Comparison of ENCODE assay signal across 30 cellular contexts in genomic region chrX:54994668-54995452, GRCh38. TPM values are rescaled to one million over a fixed set of nuclear protein-coding genes. Genes with fewer than 3 reads are reported as not detected.
DNase-seq lines count a peak whose midpoint lies in the region; ATAC-seq and TF ChIP-seq lines count a peak whose summit lies in the region.
"Had no signal": no experiment of that assay in that cellular context is flagged by ENCODE, and none has a peak within 500 bp of the region (broad histone marks: within the 10 kb centered on the region; RNA-seq: fewer than 3 reads in every experiment).

No MANE protein-coding gene starts in this region.

- TF ChIP-seq RAD21 in liver (IDR thresholded peaks at IDR 0.05), result no peak

- no peak overlapping the region for H3K9ac ChIP-seq in OCI-LY3 (ENCODE audit: low read length)
- no peak overlapping the region for H3K9ac ChIP-seq in liver (ENCODE audit: low read depth in 1 of 2, low read length in 2 of 2)

- no peak for ATAC-seq in HG02759 (IDR thresholded peaks at IDR 0.05; ENCODE audit: unreplicated experiment)
- ATAC-seq: activated CD4-positive, alpha-beta T cell treated with anti-CD3 and anti-CD28 coated beads for 36 hours; activated naive CD8-positive, alpha-beta T cell treated with anti-CD3 and anti-CD28 coated beads, Interleukin-2, amount 50 U/mL, for 24 hours; left lung; T-helper 17 cell had no signal

- H3K9me3 ChIP-seq in OCI-LY3 (ENCODE audit: insufficient read depth, low read length), result no peaks in the 10 kb centered on the region
- no peaks in the 10 kb centered on the region for H3K9me3 ChIP-seq in liver (ENCODE audit: control insufficient read depth in 4 of 4, low read length in 3 of 4)
- no peaks in the 10 kb centered on the region for H3K9me3 ChIP-seq in testis
- H3K9me3 ChIP-seq: BE2C, left lung, prostate gland, stomach, tibial nerve had no signal

- H3K36me3 ChIP-seq in OCI-LY3 (replicated peaks; ENCODE audit: low read depth, low read length) (no peaks in the 10 kb centered on the region), liver (ENCODE audit: control insufficient read depth in 4 of 4, insufficient read depth in 3 of 4, low read depth in 1 of 4, low read length in 3 of 4) (no peaks in the 10 kb centered on the region), testis (ENCODE audit: low read depth, missing control alignments) (no peaks in the 10 kb centered on the region)
- H3K36me3 ChIP-seq: BE2C, left lung, prostate gland, stomach, tibial nerve had no signal

- peak overlapping the region; percentile 34 for H3K4me2 ChIP-seq in OCI-LY3 (ENCODE audit: low read length)

- H4K20me1 ChIP-seq in OCI-LY3 (ENCODE audit: insufficient read depth, low read length), result no peaks in the 10 kb centered on the region

- H3K27me3 ChIP-seq in OCI-LY3 (ENCODE audit: low read depth, low read length) (no peaks in the 10 kb centered on the region), liver (ENCODE audit: control insufficient read depth in 4 of 4, insufficient read depth in 4 of 4, low read length in 3 of 4) (no peaks in the 10 kb centered on the region), testis (no peaks in the 10 kb centered on the region)
- H3K27me3 ChIP-seq: BE2C, left lung, stomach had no signal

- no peaks in the 10 kb centered on the region for H3K79me2 ChIP-seq in OCI-LY3 (ENCODE audit: low read length)

- H2AFZ ChIP-seq in OCI-LY3 (ENCODE audit: low read depth, low read length), result no peak overlapping the region

- H3K4me3 ChIP-seq in OCI-LY3 (ENCODE audit: low read length) (no peak overlapping the region), liver (ENCODE audit: low read depth in 1 of 3, low read length in 3 of 3) (no peak overlapping the region), testis (no peak overlapping the region)
- H3K4me3 ChIP-seq: dorsolateral prefrontal cortex, left lung, prostate gland, stomach, tibial nerve had no signal

- H3K4me1 ChIP-seq in OCI-LY3 (ENCODE audit: low read length) (peaks cover 24% of the 10 kb centered on the region), liver (ENCODE audit: control insufficient read depth in 4 of 4, insufficient read depth in 4 of 4, low read length in 3 of 4) (peaks cover 0 to 22% (median 17%) of the 10 kb centered on the region in 4 donors), testis (no peaks in the 10 kb centered on the region)
- H3K4me1 ChIP-seq: BE2C, left lung, prostate gland, tibial nerve had no signal

- intact Hi-C loops in testis (cut with DNase I; ENCODE audit: low total_unique reads), result no loop called here

- TF ChIP-seq POLR2A in testis (IDR thresholded peaks at IDR 0.05), result no peak

- TF ChIP-seq CTCF in OCI-LY3 (IDR thresholded peaks at IDR 0.05; ENCODE audit: low read depth, low read length) (no peak), liver (IDR thresholded peaks at IDR 0.05; ENCODE audit: low read depth, low read length, missing input control) (no peak), testis (IDR thresholded peaks at IDR 0.05) (no peak)

- no peak overlapping the region for H3K27ac ChIP-seq in OCI-LY3 (ENCODE audit: low read length)
- peak overlapping the region; percentile 57 to 85 for H3K27ac ChIP-seq in liver (ENCODE audit: low read depth in 1 of 2, low read length in 2 of 2)
- no peak overlapping the region for H3K27ac ChIP-seq in testis
- H3K27ac ChIP-seq: dorsolateral prefrontal cortex, left lung, prostate gland, stomach, tibial nerve had no signal

- 42% methylated on average over 7 of the region's 7 CpGs for WGBS in liver
- WGBS in testis, 2 donors, result 87 to 96% methylated on average over 4 to 7 of the region's 7 CpGs

- peak; percentile 27 for DNase-seq in SKM-1 treated with dmso at 0.1 percent for 144 hours (lab: John Stamatoyannopoulos, UW; ENCODE audit: unreplicated experiment)
- no peak for DNase-seq in SKM-1 (lab: John Stamatoyannopoulos, UW; ENCODE audit: unreplicated experiment)
- no peak for DNase-seq in iPS-NIHi11 (ENCODE audit: low spot score)
- DNase-seq in NCI-H2107 (lab: John Stamatoyannopoulos, UW), result no peak
- DNase-seq in testis, result no peak
- DNase-seq: activated CD4-positive, alpha-beta T cell treated with anti-CD3 and anti-CD28 coated beads for 36 hours; activated gamma-delta T cell treated with Interleukin-2 at 50 U/mL for 16 hours; activated naive CD8-positive, alpha-beta T cell treated with anti-CD3 and anti-CD28 coated beads, Interleukin-2, amount 50 U/mL, for 24 hours; activated T-cell treated with anti-CD3 and anti-CD28 coated beads, Interleukin-2, amount 50 U/mL, for 1 hour; BE2C; DMS153; dorsolateral prefrontal cortex; hypothalamus; left lung; naive B cell; NCI-H1417 treated with DMSO at 0.1 percent for 48 hours; NCI-H510A treated with DMSO at 0.1 percent for 48 hours; stomach; T-helper 17 cell had no signal

TF ChIP-seq in liver, 16 proteins besides CTCF, POLR2A, EP300 and RAD21:
- TF ChIP-seq MAX (IDR thresholded peaks at IDR 0.05) (peak; percentile 59), SP1 (IDR thresholded peaks at IDR 0.05) (peak; percentile 90), ATF3 (IDR thresholded peaks at IDR 0.05) (peak; percentile 96), HNF4G (IDR thresholded peaks at IDR 0.05) (peak; percentile 50), GABPA (IDR thresholded peaks at IDR 0.05 in 1 of 2, conservative IDR thresholded peaks at IDR 0.05 in 1 of 2) (no peak), RXRA (IDR thresholded peaks at IDR 0.05) (peak; percentile 97 to 98), TAF1 (conservative IDR thresholded peaks at IDR 0.05) (no peak), FOXA1 (IDR thresholded peaks at IDR 0.05) (no peak), NR2F2 (IDR thresholded peaks at IDR 0.05) (no peak), YY1 (IDR thresholded peaks at IDR 0.05) (peak; percentile 81), JUND (IDR thresholded peaks at IDR 0.05) (peak; percentile 98), HNF4A (conservative IDR thresholded peaks at IDR 0.05) (peak; percentile 86 to 90), EGR1 (IDR thresholded peaks at IDR 0.05; ENCODE audit: low read depth in 2 of 2) (peak in 1 of 2 donors; percentile 33), ZBTB33 (IDR thresholded peaks at IDR 0.05) (peak; percentile 25), REST (IDR thresholded peaks at IDR 0.05) (no peak), FOXA2 (IDR thresholded peaks at IDR 0.05) (no peak)

RNA-seq across cellular contexts. Expression of gene PFKFB1, which starts 0.9 kb away (rescaled TPM):
- total RNA-seq in liver (10 to 100 TPM in 1 of 2 donors, 1 to 10 TPM in 1; 2.9 to 19.2 TPM), testis (1 to 10 TPM; 1.4 to 1.5 TPM)
- polyA plus RNA-seq in liver (10 to 100 TPM in 1 of 2 donors, 1 to 10 TPM in 1; 4.4 to 10.2 TPM), testis (ENCODE audit: insufficient read depth, low read depth, low replicate concordance) (1.0 TPM)
- total RNA-seq: SK-MEL-5 had no signal
- polyA plus RNA-seq: fibroblast of lung, IgD-negative memory B cell had no signal

RNA-seq across cellular contexts. Expression of gene APEX2, which starts 5.3 kb away (rescaled TPM):
- total RNA-seq in liver (1 to 10 TPM; 5.0 to 6.5 TPM), testis (10 to 100 TPM; 13.1 to 16.6 TPM)
- polyA plus RNA-seq in liver (1 to 10 TPM; 6.9 to 8.6 TPM), testis (ENCODE audit: insufficient read depth, low read depth, low replicate concordance) (10.4 TPM)

RNA-seq across cellular contexts. Expression of gene ALAS2, which starts 35.9 kb away (rescaled TPM):
- total RNA-seq in liver, result 1,000 to 10,000 TPM in 1 of 2 donors, not detected in 1; 1,807 TPM
- under 1 TPM in 1 of 2 donors, not detected in 1; 0.21 TPM for polyA plus RNA-seq in liver
- under 1 TPM; 0.16 to 0.19 TPM for total RNA-seq in testis
- polyA plus RNA-seq in testis (ENCODE audit: insufficient read depth, low read depth, low replicate concordance), result 0.62 TPM
- total RNA-seq: activated CD4-positive, alpha-beta T cell treated with anti-CD3 and anti-CD28 coated beads for 36 hours; activated CD8-positive, alpha-beta memory T cell treated with anti-CD3 and anti-CD28 coated beads for 36 hours; fibroblast of lung; G401; mesothelial cell of epicardium; prostate gland; SK-MEL-5; T-helper 17 cell had no signal
- polyA plus RNA-seq: fibroblast of lung, IgD-negative memory B cell, stomach had no signal

Comparison
In these comparisons a context has a peak if more than half of its experiments do, and no peak if none do; other contexts are left out.
1. H3K27ac ChIP-seq: peak in liver (2 of 2); none in OCI-LY3 (single experiment) and testis (0 of 2).